In the genomic region with DNA sequence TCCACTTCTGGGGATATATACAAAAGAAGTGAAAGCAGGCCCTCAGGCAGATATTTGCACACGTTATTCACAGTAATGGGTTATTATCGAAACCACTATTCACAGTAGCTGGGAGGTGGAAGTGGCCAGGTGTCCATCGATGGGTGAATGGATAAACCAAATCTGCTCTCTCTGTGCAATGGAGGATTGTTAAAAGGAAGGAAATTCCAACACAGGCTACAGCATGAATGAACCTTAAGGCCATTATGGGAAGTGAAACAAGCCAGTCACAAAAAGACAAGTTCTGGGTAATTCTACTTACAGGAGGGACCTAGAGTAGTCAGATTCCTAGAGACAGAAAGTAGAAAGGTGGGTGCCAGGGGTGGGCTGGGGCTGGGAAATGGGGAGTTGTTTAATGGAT, we compare ENCODE assay signal across 2 cellular contexts.
TF ChIP-seq lines count a peak whose summit lies in the region.

No MANE protein-coding gene starts in this region.

TF ChIP-seq in GM12891, 5 proteins besides CTCF, POLR2A, EP300 and RAD21:
- TF ChIP-seq TAF1 (IDR thresholded peaks at IDR 0.05; ENCODE audit: low read depth, low read length), result no peak
- TF ChIP-seq SPI1 (IDR thresholded peaks at IDR 0.05; ENCODE audit: low read depth, low read length), result peak; percentile 88

TF ChIP-seq in GM23338, 12 proteins besides CTCF, POLR2A, EP300 and RAD21:
- TF ChIP-seq NANOG (IDR thresholded peaks at IDR 0.05; ENCODE audit: borderline replicate concordance) (no peak), POLR2AphosphoS5 (IDR thresholded peaks at IDR 0.05; ENCODE audit: low read depth) (no peak), STAT1 (IDR thresholded peaks at IDR 0.05; ENCODE audit: unreplicated experiment) (no peak), EZH2phosphoT487 (IDR thresholded peaks at IDR 0.05; ENCODE audit: unreplicated experiment) (no peak), ZNF114 (CRISPR knock-in tag; IDR thresholded peaks at IDR 0.05) (no peak), EZH2 (IDR thresholded peaks at IDR 0.05; ENCODE audit: low read depth, unreplicated experiment) (no peak), ZNF331 (CRISPR knock-in tag; IDR thresholded peaks at IDR 0.05; ENCODE audit: low read depth) (no peak), CREB1 (CRISPR knock-in tag; IDR thresholded peaks at IDR 0.05; ENCODE audit: low read depth) (no peak), JUNB (IDR thresholded peaks at IDR 0.05; ENCODE audit: unreplicated experiment) (no peak)
- TF ChIP-seq, protein P1, sequence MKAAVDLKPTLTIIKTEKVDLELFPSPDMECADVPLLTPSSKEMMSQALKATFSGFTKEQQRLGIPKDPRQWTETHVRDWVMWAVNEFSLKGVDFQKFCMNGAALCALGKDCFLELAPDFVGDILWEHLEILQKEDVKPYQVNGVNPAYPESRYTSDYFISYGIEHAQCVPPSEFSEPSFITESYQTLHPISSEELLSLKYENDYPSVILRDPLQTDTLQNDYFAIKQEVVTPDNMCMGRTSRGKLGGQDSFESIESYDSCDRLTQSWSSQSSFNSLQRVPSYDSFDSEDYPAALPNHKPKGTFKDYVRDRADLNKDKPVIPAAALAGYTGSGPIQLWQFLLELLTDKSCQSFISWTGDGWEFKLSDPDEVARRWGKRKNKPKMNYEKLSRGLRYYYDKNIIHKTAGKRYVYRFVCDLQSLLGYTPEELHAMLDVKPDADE (IDR thresholded peaks at IDR 0.05), result no peak
- TF ChIP-seq, protein P2, sequence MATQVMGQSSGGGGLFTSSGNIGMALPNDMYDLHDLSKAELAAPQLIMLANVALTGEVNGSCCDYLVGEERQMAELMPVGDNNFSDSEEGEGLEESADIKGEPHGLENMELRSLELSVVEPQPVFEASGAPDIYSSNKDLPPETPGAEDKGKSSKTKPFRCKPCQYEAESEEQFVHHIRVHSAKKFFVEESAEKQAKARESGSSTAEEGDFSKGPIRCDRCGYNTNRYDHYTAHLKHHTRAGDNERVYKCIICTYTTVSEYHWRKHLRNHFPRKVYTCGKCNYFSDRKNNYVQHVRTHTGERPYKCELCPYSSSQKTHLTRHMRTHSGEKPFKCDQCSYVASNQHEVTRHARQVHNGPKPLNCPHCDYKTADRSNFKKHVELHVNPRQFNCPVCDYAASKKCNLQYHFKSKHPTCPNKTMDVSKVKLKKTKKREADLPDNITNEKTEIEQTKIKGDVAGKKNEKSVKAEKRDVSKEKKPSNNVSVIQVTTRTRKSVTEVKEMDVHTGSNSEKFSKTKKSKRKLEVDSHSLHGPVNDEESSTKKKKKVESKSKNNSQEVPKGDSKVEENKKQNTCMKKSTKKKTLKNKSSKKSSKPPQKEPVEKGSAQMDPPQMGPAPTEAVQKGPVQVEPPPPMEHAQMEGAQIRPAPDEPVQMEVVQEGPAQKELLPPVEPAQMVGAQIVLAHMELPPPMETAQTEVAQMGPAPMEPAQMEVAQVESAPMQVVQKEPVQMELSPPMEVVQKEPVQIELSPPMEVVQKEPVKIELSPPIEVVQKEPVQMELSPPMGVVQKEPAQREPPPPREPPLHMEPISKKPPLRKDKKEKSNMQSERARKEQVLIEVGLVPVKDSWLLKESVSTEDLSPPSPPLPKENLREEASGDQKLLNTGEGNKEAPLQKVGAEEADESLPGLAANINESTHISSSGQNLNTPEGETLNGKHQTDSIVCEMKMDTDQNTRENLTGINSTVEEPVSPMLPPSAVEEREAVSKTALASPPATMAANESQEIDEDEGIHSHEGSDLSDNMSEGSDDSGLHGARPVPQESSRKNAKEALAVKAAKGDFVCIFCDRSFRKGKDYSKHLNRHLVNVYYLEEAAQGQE (IDR thresholded peaks at IDR 0.05; ENCODE audit: unreplicated experiment), result no peak
- TF ChIP-seq, protein P3, sequence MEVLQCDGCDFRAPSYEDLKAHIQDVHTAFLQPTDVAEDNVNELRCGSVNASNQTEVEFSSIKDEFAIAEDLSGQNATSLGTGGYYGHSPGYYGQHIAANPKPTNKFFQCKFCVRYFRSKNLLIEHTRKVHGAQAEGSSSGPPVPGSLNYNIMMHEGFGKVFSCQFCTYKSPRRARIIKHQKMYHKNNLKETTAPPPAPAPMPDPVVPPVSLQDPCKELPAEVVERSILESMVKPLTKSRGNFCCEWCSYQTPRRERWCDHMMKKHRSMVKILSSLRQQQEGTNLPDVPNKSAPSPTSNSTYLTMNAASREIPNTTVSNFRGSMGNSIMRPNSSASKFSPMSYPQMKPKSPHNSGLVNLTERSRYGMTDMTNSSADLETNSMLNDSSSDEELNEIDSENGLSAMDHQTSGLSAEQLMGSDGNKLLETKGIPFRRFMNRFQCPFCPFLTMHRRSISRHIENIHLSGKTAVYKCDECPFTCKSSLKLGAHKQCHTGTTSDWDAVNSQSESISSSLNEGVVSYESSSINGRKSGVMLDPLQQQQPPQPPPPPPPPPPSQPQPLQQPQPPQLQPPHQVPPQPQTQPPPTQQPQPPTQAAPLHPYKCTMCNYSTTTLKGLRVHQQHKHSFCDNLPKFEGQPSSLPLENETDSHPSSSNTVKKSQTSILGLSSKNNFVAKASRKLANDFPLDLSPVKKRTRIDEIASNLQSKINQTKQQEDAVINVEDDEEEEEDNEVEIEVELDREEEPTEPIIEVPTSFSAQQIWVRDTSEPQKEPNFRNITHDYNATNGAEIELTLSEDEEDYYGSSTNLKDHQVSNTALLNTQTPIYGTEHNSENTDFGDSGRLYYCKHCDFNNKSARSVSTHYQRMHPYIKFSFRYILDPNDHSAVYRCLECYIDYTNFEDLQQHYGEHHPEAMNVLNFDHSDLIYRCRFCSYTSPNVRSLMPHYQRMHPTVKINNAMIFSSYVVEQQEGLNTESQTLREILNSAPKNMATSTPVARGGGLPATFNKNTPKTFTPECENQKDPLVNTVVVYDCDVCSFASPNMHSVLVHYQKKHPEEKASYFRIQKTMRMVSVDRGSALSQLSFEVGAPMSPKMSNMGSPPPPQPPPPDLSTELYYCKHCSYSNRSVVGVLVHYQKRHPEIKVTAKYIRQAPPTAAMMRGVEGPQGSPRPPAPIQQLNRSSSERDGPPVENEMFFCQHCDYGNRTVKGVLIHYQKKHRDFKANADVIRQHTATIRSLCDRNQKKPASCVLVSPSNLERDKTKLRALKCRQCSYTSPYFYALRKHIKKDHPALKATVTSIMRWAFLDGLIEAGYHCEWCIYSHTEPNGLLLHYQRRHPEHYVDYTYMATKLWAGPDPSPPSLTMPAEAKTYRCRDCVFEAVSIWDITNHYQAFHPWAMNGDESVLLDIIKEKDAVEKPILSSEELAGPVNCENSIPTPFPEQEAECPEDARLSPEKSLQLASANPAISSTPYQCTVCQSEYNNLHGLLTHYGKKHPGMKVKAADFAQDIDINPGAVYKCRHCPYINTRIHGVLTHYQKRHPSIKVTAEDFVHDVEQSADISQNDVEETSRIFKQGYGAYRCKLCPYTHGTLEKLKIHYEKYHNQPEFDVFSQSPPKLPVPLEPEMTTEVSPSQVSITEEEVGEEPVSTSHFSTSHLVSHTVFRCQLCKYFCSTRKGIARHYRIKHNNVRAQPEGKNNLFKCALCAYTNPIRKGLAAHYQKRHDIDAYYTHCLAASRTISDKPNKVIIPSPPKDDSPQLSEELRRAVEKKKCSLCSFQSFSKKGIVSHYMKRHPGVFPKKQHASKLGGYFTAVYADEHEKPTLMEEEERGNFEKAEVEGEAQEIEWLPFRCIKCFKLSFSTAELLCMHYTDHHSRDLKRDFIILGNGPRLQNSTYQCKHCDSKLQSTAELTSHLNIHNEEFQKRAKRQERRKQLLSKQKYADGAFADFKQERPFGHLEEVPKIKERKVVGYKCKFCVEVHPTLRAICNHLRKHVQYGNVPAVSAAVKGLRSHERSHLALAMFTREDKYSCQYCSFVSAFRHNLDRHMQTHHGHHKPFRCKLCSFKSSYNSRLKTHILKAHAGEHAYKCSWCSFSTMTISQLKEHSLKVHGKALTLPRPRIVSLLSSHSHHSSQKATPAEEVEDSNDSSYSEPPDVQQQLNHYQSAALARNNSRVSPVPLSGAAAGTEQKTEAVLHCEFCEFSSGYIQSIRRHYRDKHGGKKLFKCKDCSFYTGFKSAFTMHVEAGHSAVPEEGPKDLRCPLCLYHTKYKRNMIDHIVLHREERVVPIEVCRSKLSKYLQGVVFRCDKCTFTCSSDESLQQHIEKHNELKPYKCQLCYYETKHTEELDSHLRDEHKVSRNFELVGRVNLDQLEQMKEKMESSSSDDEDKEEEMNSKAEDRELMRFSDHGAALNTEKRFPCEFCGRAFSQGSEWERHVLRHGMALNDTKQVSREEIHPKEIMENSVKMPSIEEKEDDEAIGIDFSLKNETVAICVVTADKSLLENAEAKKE (CRISPR knock-in tag; IDR thresholded peaks at IDR 0.05), result no peak
TF ChIP-seq in GM23338: peak in this region for 0.
